In the genomic region with DNA sequence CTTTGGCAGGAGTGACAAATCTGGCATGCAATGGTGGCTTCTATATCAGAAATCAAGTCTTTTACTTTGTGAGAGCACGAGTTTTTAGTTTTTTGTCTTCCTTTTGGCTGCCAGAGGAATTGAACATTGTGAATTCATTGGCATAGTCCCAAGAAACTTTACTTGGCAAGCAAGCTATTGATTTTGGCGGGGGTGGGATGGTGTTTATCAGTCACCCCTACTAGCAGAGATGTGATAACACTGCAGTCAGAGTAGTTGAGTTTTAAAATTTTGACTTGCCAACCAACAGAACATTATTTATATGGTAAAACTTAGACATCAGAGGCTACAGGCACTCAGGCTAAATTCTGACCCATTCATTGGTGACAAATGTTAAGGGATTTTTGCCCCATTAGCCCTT, we compare ENCODE assay signal across 6 cellular contexts. TPM values are rescaled to one million over a fixed set of nuclear protein-coding genes. Genes with fewer than 3 reads are reported as not detected.
"Had no signal": no experiment of that assay in that cellular context is flagged by ENCODE, and none has a peak within 500 bp of the region (broad histone marks: within the 10 kb centered on the region; RNA-seq: fewer than 3 reads in every experiment).

No MANE protein-coding gene starts in this region.

RNA-seq across cellular contexts. Expression of a gene that starts 31.9 kb away (rescaled TPM):
- total RNA-seq: GM23248, H4, H7, HepG2, HFFc6, HT1080 had no signal
- polyA plus RNA-seq: GM23248, HepG2 had no signal
